In the genomic region with DNA sequence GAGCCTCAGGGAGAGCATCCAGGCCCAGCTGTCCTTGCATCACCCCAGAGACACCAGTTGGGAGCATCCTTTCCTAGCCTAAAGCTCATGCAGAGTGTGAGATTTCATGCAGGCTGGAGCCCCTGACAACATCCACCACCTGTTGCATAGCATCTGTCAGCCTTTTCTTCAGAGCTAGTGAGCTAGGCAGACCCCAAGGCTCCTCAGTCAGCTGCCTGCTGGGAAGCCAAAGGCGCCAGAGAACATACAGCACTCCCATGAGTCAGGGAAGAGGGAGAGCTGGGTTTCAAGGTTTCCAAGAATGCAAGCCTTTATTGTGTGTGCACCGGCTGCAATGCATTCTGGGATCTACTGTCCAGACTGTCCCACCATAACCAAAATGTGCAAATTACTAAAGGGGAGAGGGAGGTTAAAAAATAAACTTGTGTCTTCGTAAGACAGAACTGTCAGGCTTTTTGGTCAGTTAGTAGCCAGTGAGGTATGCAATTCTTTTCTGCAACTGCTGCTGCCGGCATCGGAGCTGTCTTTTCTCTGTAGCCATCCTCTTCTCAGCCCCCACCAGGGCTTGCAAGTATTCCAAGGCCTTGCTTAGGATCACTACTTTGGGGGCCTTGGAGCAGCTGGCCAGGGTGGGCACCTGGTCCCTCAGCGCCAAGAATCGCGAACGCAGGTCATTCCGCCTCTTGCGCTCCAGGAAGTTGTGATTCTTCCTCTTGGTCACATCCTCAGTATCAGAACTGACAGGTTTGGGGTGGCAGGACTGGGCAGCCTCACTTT, we compare ENCODE assay signal across 1 cellular context.
TF ChIP-seq lines count a peak whose summit lies in the region.

No MANE protein-coding gene starts in this region.

TF ChIP-seq in H1, 55 proteins besides CTCF, POLR2A, EP300 and RAD21:
- TF ChIP-seq CHD2 (IDR thresholded peaks at IDR 0.05; ENCODE audit: low read length) (no peak), MAX (IDR thresholded peaks at IDR 0.05) (0 out of 2 replicates have a peak, but pooled peaks have one; percentile 30), POLR2AphosphoS5 (IDR thresholded peaks at IDR 0.05; ENCODE audit: low read depth, low read length) (no peak), BRCA1 (IDR thresholded peaks at IDR 0.05; ENCODE audit: low read depth, low read length) (no peak), TAF1 (IDR thresholded peaks at IDR 0.05; ENCODE audit: low read depth, low read length) (no peak), SP4 (IDR thresholded peaks at IDR 0.05; ENCODE audit: low read length) (no peak)
